26 cellular contexts compared by ENCODE assay signal in the genomic region with DNA sequence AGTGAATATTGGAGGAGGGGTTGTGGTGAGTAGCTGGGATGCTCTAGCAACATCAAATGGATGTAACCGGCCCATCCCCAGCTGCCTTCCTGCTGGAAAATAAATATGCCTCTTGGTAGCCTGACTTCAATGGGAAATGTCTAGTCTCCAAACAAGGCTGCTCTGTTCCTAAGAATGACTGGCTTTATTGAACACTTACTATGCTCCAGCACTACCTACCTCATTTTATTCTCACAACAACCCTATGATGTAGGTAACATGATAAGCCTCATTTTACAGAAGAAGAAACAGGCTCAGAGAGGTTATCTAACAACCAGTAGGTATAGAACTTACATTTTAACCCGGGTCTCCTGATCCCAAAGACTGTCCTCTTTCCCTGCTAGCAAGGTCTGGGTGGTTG.
DNase-seq lines count a peak whose midpoint lies in the region; ATAC-seq and TF ChIP-seq lines count a peak whose summit lies in the region.
"Had no signal": no experiment of that assay in that cellular context is flagged by ENCODE, and none has a peak within 500 bp of the region (broad histone marks: within the 10 kb centered on the region; RNA-seq: fewer than 3 reads in every experiment).

No MANE protein-coding gene starts in this region.

- H3K36me3 ChIP-seq in CD4-positive, CD25-positive, alpha-beta regulatory T cell (ENCODE audit: control insufficient read depth, insufficient read depth, low read length), result peaks cover 16% of the 10 kb centered on the region
- H3K36me3 ChIP-seq: ascending aorta, colonic mucosa had no signal

- H3K27ac Mint-ChIP-seq in CD4-positive, CD25-positive, alpha-beta regulatory T cell, result peak overlapping the region; percentile 86 to 97 (median 95)
- H3K27ac Mint-ChIP-seq in CD4-positive, alpha-beta T cell, result peak overlapping the region; percentile 84
- peak overlapping the region; percentile 68 for H3K27ac Mint-ChIP-seq in activated CD4-positive, alpha-beta memory T cell treated with anti-CD3 and anti-CD28 coated beads, Interleukin-2, amount 10 ng/mL, durations not matched to agents 7 days and 5 days
- peak overlapping the region; percentile 87 to 99 for H3K27ac Mint-ChIP-seq in effector memory CD8-positive, alpha-beta T cell
- H3K27ac Mint-ChIP-seq: IgD-negative memory B cell, WTC11 had no signal

- peak overlapping the region; percentile 70 for H3K27ac ChIP-seq in CD4-positive, CD25-positive, alpha-beta regulatory T cell (ENCODE audit: insufficient read depth, low read length, poor library complexity, severe bottlenecking)
- H3K27ac ChIP-seq in CD4-positive, alpha-beta T cell (ENCODE audit: low read depth, low read length), result peak overlapping the region; percentile 35
- H3K27ac ChIP-seq: ascending aorta, C4-2B, colonic mucosa, epithelial cell of prostate, testis had no signal

- no peaks in the 10 kb centered on the region for H3K27me3 Mint-ChIP-seq in CD4-positive, CD25-positive, alpha-beta regulatory T cell
- no peaks in the 10 kb centered on the region for H3K27me3 Mint-ChIP-seq in CD4-positive, alpha-beta T cell
- no peaks in the 10 kb centered on the region for H3K27me3 Mint-ChIP-seq in activated CD4-positive, alpha-beta memory T cell treated with anti-CD3 and anti-CD28 coated beads, Interleukin-2, amount 10 ng/mL, durations not matched to agents 7 days and 5 days
- H3K27me3 Mint-ChIP-seq in effector memory CD8-positive, alpha-beta T cell, result no peaks in the 10 kb centered on the region
- H3K27me3 Mint-ChIP-seq: IgD-negative memory B cell had no signal

- H3K4me3 ChIP-seq in CD4-positive, CD25-positive, alpha-beta regulatory T cell (ENCODE audit: low read depth, low read length), result peak overlapping the region; percentile 51
- no peak overlapping the region for H3K4me3 ChIP-seq in foreskin fibroblast (ENCODE audit: low read depth in 1 of 2, low read length in 2 of 2)
- H3K4me3 ChIP-seq: ascending aorta, colonic mucosa, skin epidermis, testis had no signal

- no peak for ATAC-seq in CD4-positive, CD25-positive, alpha-beta regulatory T cell (ENCODE audit: low read depth in 2 of 2)
- no peak for ATAC-seq in CD4-positive, alpha-beta T cell (ENCODE audit: poor library complexity)
- no peak for ATAC-seq in effector memory CD8-positive, alpha-beta T cell (replicated peaks)
- no peak for ATAC-seq in HG03457 (IDR thresholded peaks at IDR 0.05; ENCODE audit: unreplicated experiment)
- ATAC-seq: left lobe of liver, WTC11 had no signal

- CTCF ChIA-PET in CD4-positive, alpha-beta T cell (lab: Charles Lee), result interaction anchor here (0.7 kb wide), 1 partner anchor 10 kb away, joined by 3 read pairs; no protein-coding TSS in a partner anchor
- CTCF ChIA-PET in activated CD4-positive, alpha-beta memory T cell treated with anti-CD3 and anti-CD28 coated beads, Interleukin-2, amount 10 ng/mL, durations not matched to agents 7 days and 5 days (lab: Charles Lee), result interaction anchor here (0.7 to 6.4 kb wide), 5 partner anchors 18 to 213 kb away, joined by 3 to 52 read pairs (median 3); no protein-coding TSS in a partner anchor

- H3K36me3 Mint-ChIP-seq in CD4-positive, CD25-positive, alpha-beta regulatory T cell, result peaks cover 31% of the 10 kb centered on the region
- H3K36me3 Mint-ChIP-seq in CD4-positive, alpha-beta T cell (ENCODE audit: low read depth), result peaks cover 84% of the 10 kb centered on the region
- H3K36me3 Mint-ChIP-seq in activated CD4-positive, alpha-beta memory T cell treated with anti-CD3 and anti-CD28 coated beads, Interleukin-2, amount 10 ng/mL, durations not matched to agents 7 days and 5 days (ENCODE audit: low read depth), result peaks cover 53% of the 10 kb centered on the region
- peaks cover 42% of the 10 kb centered on the region for H3K36me3 Mint-ChIP-seq in effector memory CD8-positive, alpha-beta T cell (ENCODE audit: insufficient read depth)
- H3K36me3 Mint-ChIP-seq: WTC11 had no signal

- no peaks in the 10 kb centered on the region for H3K27me3 ChIP-seq in CD4-positive, CD25-positive, alpha-beta regulatory T cell (ENCODE audit: control insufficient read depth, insufficient read depth, low read length)
- no peaks in the 10 kb centered on the region for H3K27me3 ChIP-seq in CD4-positive, alpha-beta T cell (ENCODE audit: control insufficient read depth, insufficient read depth, low read length)
- H3K27me3 ChIP-seq: ascending aorta, colonic mucosa, testis had no signal

- no peaks in the 10 kb centered on the region for H3K9me3 Mint-ChIP-seq in CD4-positive, CD25-positive, alpha-beta regulatory T cell
- no peaks in the 10 kb centered on the region for H3K9me3 Mint-ChIP-seq in CD4-positive, alpha-beta T cell
- H3K9me3 Mint-ChIP-seq in activated CD4-positive, alpha-beta memory T cell treated with anti-CD3 and anti-CD28 coated beads, Interleukin-2, amount 10 ng/mL, durations not matched to agents 7 days and 5 days, result no peaks in the 10 kb centered on the region
- H3K9me3 Mint-ChIP-seq in effector memory CD8-positive, alpha-beta T cell, result no peaks in the 10 kb centered on the region
- H3K9me3 Mint-ChIP-seq: IgD-negative memory B cell, WTC11 had no signal

- no peaks in the 10 kb centered on the region for H3K9me3 ChIP-seq in CD4-positive, CD25-positive, alpha-beta regulatory T cell (ENCODE audit: control insufficient read depth in 2 of 2, low read length in 2 of 2)
- no peaks in the 10 kb centered on the region for H3K9me3 ChIP-seq in CD4-positive, alpha-beta T cell (ENCODE audit: control insufficient read depth, low read length)
- H3K9me3 ChIP-seq: ascending aorta, colonic mucosa, testis had no signal

- TF ChIP-seq CTCF in CD4-positive, alpha-beta T cell (IDR thresholded peaks at IDR 0.05), result no peak
- no peak for TF ChIP-seq CTCF in foreskin fibroblast (IDR thresholded peaks at IDR 0.05; ENCODE audit: low read depth, low read length)

- POLR2A ChIA-PET in CD4-positive, alpha-beta T cell (lab: Charles Lee), result interaction anchor here (0.7 to 1.6 kb wide), 5 partner anchors 9 to 65 kb away, joined by 3 to 6 read pairs (median 4); no protein-coding TSS in a partner anchor
- POLR2A ChIA-PET in activated CD4-positive, alpha-beta memory T cell treated with anti-CD3 and anti-CD28 coated beads, Interleukin-2, amount 10 ng/mL, durations not matched to agents 7 days and 5 days (lab: Charles Lee), result interaction anchor here (1.2 to 9.6 kb wide), 7 partner anchors 10 to 94 kb away, joined by 4 to 92 read pairs (median 5); a partner anchor contains a TSS

- peak overlapping the region in 3 of 4 donors; percentile 31 to 76 (median 70) for H3K4me3 Mint-ChIP-seq in CD4-positive, CD25-positive, alpha-beta regulatory T cell
- no peak overlapping the region for H3K4me3 Mint-ChIP-seq in CD4-positive, alpha-beta T cell
- H3K4me3 Mint-ChIP-seq in activated CD4-positive, alpha-beta memory T cell treated with anti-CD3 and anti-CD28 coated beads, Interleukin-2, amount 10 ng/mL, durations not matched to agents 7 days and 5 days, result no peak overlapping the region
- H3K4me3 Mint-ChIP-seq in effector memory CD8-positive, alpha-beta T cell, result peak overlapping the region; percentile 65 to 72
- H3K4me3 Mint-ChIP-seq: IgD-negative memory B cell, WTC11 had no signal

- no peak for DNase-seq in CD4-positive, CD25-positive, alpha-beta regulatory T cell
- no peak for DNase-seq in CD4-positive, alpha-beta T cell
- no peak for DNase-seq in activated CD4-positive, alpha-beta memory T cell treated with anti-CD3 and anti-CD28 coated beads, Interleukin-2, amount 10 ng/mL, durations not matched to agents 7 days and 5 days
- DNase-seq in effector memory CD8-positive, alpha-beta T cell, result no peak
- DNase-seq in SHP77 (lab: John Stamatoyannopoulos, UW), result no peak
- DNase-seq in foreskin fibroblast, result no peak
- DNase-seq in NCI-H345 (lab: John Stamatoyannopoulos, UW), result no peak
- DNase-seq: activated naive CD4-positive, alpha-beta T cell treated with Interleukin-2 at 50 U/mL for 16 hours; colonic mucosa; effector CD4-positive, alpha-beta T cell; GOT3; mesendoderm; NCI-H1048; NCI-H446; NCI-H82; stimulated activated naive CD4-positive, alpha-beta T cell; T-helper 1 cell; testis had no signal

- intact Hi-C loops in CD4-positive, alpha-beta T cell (cut with DNase I, micrococcal nuclease), result loop anchor here (2.0 to 10.0 kb wide), 2 partner anchors 15 to 55 kb away; no protein-coding TSS in a partner anchor

- H3K4me1 ChIP-seq in CD4-positive, CD25-positive, alpha-beta regulatory T cell (ENCODE audit: control insufficient read depth, insufficient read depth, low read length, poor library complexity, severe bottlenecking), result peaks cover 80% of the 10 kb centered on the region
- H3K4me1 ChIP-seq: colonic mucosa had no signal

- peaks cover 50 to 100% (median 79%) of the 10 kb centered on the region in 4 donors for H3K4me1 Mint-ChIP-seq in CD4-positive, CD25-positive, alpha-beta regulatory T cell
- peaks cover 98% of the 10 kb centered on the region for H3K4me1 Mint-ChIP-seq in CD4-positive, alpha-beta T cell (ENCODE audit: low read depth)
- peaks cover 94% of the 10 kb centered on the region for H3K4me1 Mint-ChIP-seq in activated CD4-positive, alpha-beta memory T cell treated with anti-CD3 and anti-CD28 coated beads, Interleukin-2, amount 10 ng/mL, durations not matched to agents 7 days and 5 days
- peaks cover 81 to 94% of the 10 kb centered on the region in 2 donors for H3K4me1 Mint-ChIP-seq in effector memory CD8-positive, alpha-beta T cell (ENCODE audit: low read depth in 2 of 2)

Comparison
In these comparisons a context has a peak if more than half of its experiments do, and no peak if none do; other contexts are left out.
1. H3K4me3 Mint-ChIP-seq: peak in CD4-positive, CD25-positive, alpha-beta regulatory T cell (3 of 4) and effector memory CD8-positive, alpha-beta T cell (2 of 2); none in CD4-positive, alpha-beta T cell (single experiment) and activated CD4-positive, alpha-beta memory T cell treated with anti-CD3 and anti-CD28 coated beads, Interleukin-2, amount 10 ng/mL, durations not matched to agents 7 days and 5 days (single experiment).
2. Peak in every context shown above with its lines, with median percentiles within 50 percentile points of each other: H3K27ac Mint-ChIP-seq.